ENCODE assay signal across 21 cellular contexts in the genomic region with DNA sequence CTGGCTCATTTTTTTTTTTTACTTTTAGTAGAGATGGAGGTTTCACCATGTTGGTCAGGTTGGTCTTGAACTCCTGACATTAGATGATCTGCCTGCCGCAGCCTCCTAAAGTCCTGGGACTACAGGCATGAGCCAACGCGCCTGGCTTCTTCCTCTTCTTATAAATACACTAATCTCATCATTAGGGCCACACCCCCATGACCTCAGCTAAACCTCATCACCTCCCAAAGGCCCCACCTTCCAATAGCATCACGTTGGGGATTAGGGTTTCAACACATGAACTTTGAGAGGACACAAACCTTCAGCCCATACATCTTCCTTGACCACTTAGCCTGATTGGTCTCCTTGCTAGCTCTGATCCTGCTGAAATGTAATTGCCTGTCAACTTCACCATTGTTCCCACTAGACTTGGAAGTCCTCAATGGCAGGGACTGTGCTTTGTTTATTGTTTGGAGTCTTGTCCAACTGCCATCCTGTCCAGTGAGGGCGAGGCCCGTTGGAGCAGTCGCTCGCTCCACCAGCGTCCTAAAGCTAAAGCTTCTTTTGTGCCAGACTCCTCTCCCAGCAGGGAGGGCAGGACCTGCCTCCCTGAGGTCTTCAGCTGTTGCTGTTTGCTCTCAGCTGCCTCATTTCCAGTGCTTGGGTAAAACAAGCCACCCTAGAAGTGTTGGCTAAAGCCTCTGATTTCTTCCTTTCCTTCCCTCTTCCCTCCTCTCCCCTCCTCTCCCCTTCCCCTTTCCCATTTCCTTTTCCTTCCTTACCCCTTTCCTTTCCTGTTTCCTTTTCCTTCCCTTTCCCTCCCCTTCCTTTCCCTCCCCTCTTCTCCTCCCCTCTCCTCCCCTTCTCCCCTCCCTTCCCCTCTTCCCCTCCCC.
A peak's percentile ranks its signal among the peaks of the same experiment; 100 is the strongest.
DNase-seq lines count a peak whose midpoint lies in the region; ATAC-seq and TF ChIP-seq lines count a peak whose summit lies in the region.
"Had no signal": no experiment of that assay in that cellular context is flagged by ENCODE, and none has a peak within 500 bp of the region (broad histone marks: within the 10 kb centered on the region; RNA-seq: fewer than 3 reads in every experiment).

No MANE protein-coding gene starts in this region.

- H3K4me1 Mint-ChIP-seq in glutamatergic neuron (ENCODE audit: low read depth, unreplicated experiment) (no peaks in the 10 kb centered on the region), neural crest cell (peaks cover 6% of the 10 kb centered on the region)
- H3K4me1 Mint-ChIP-seq: activated CD4-positive, alpha-beta memory T cell treated with anti-CD3 and anti-CD28 coated beads, Interleukin-2, amount 10 ng/mL, durations not matched to agents 7 days and 5 days; activated naive CD4-positive, alpha-beta T cell treated with anti-CD3 and anti-CD28 coated beads, Interleukin-2, amount 50 U/mL, for 24 hours; activated T-helper 17 cell treated with anti-CD3 and anti-CD28 coated beads, Interleukin-2, amount 50 U/mL, for 72 hours; GM23338 had no signal

- DNase-seq in Ammon's horn (ENCODE audit: low spot score): peak; percentile 94
- DNase-seq in amygdala (lab: John Stamatoyannopoulos, UW): peak in 53 of 56 donors; percentile 3 to 90 (median 68)
- DNase-seq in glutamatergic neuron: no peak
- DNase-seq in neural crest cell (ENCODE audit: low read depth, low spot score): peak; percentile 16
- DNase-seq in H4 (ENCODE audit: low spot score): no peak
- DNase-seq: activated CD4-positive, alpha-beta memory T cell treated with anti-CD3 and anti-CD28 coated beads, Interleukin-2, amount 10 ng/mL, durations not matched to agents 7 days and 5 days; aorta; CD4-positive, alpha-beta T cell; lower lobe of right lung; NCI-H1694 treated with DMSO at 0.1 percent for 48 hours; NCI-H2171 treated with DMSO at 0.1 percent for 48 hours; NCI-H524; stimulated activated naive CD4-positive, alpha-beta T cell treated with Interleukin-2 at 50 U/mL for 16 hours had no signal

- no peak for TF ChIP-seq CTCF in glutamatergic neuron (IDR thresholded peaks at IDR 0.05; ENCODE audit: partially characterized antibody, unreplicated experiment)
- no peak for TF ChIP-seq CTCF in neural crest cell (conservative IDR thresholded peaks at IDR 0.05)

- peaks cover 4% of the 10 kb centered on the region for H3K9me3 Mint-ChIP-seq in glutamatergic neuron (ENCODE audit: unreplicated experiment)
- peaks cover 4% of the 10 kb centered on the region for H3K9me3 Mint-ChIP-seq in neural crest cell
- H3K9me3 Mint-ChIP-seq: activated CD4-positive, alpha-beta memory T cell treated with anti-CD3 and anti-CD28 coated beads, Interleukin-2, amount 10 ng/mL, durations not matched to agents 7 days and 5 days; activated naive CD4-positive, alpha-beta T cell treated with anti-CD3 and anti-CD28 coated beads, Interleukin-2, amount 50 U/mL, for 24 hours; activated T-helper 17 cell treated with anti-CD3 and anti-CD28 coated beads, Interleukin-2, amount 50 U/mL, for 72 hours; GM23338 had no signal

- H3K27ac Mint-ChIP-seq in glutamatergic neuron (ENCODE audit: unreplicated experiment): peak overlapping the region; percentile 9
- peak overlapping the region; percentile 68 for H3K27ac Mint-ChIP-seq in neural crest cell (ENCODE audit: unreplicated experiment)
- H3K27ac Mint-ChIP-seq: activated CD4-positive, alpha-beta memory T cell treated with anti-CD3 and anti-CD28 coated beads, Interleukin-2, amount 10 ng/mL, durations not matched to agents 7 days and 5 days; activated naive CD4-positive, alpha-beta T cell treated with anti-CD3 and anti-CD28 coated beads, Interleukin-2, amount 50 U/mL, for 24 hours; activated T-helper 17 cell treated with anti-CD3 and anti-CD28 coated beads, Interleukin-2, amount 50 U/mL, for 72 hours; CD4-positive, alpha-beta T cell; GM23338; progenitor cell of endocrine pancreas had no signal

- H3K4me3 Mint-ChIP-seq in glutamatergic neuron (ENCODE audit: unreplicated experiment): no peak overlapping the region
- H3K4me3 Mint-ChIP-seq in neural crest cell: no peak overlapping the region
- H3K4me3 Mint-ChIP-seq: activated CD4-positive, alpha-beta memory T cell treated with anti-CD3 and anti-CD28 coated beads, Interleukin-2, amount 10 ng/mL, durations not matched to agents 7 days and 5 days; activated naive CD4-positive, alpha-beta T cell treated with anti-CD3 and anti-CD28 coated beads, Interleukin-2, amount 50 U/mL, for 24 hours; activated T-helper 17 cell treated with anti-CD3 and anti-CD28 coated beads, Interleukin-2, amount 50 U/mL, for 72 hours; CD4-positive, alpha-beta T cell; GM23338 had no signal

- peaks cover 5% of the 10 kb centered on the region for H3K36me3 Mint-ChIP-seq in glutamatergic neuron (ENCODE audit: unreplicated experiment)
- H3K36me3 Mint-ChIP-seq in neural crest cell (ENCODE audit: low read depth): peaks cover 4% of the 10 kb centered on the region
- H3K36me3 Mint-ChIP-seq: activated naive CD4-positive, alpha-beta T cell treated with anti-CD3 and anti-CD28 coated beads, Interleukin-2, amount 50 U/mL, for 24 hours had no signal

- ATAC-seq in HG03045 (IDR thresholded peaks at IDR 0.05; ENCODE audit: unreplicated experiment): no peak
- ATAC-seq in GM19397 (IDR thresholded peaks at IDR 0.05; ENCODE audit: unreplicated experiment): no peak
- ATAC-seq in GM18868 (IDR thresholded peaks at IDR 0.05; ENCODE audit: unreplicated experiment): no peak
- ATAC-seq: activated CD4-positive, CD25-positive, alpha-beta regulatory T cell treated with anti-CD3 and anti-CD28 coated beads, Interleukin-2, amount 50 U/mL, for 24 hours; activated T-helper 17 cell treated with anti-CD3 and anti-CD28 coated beads, Interleukin-2, amount 50 U/mL, for 72 hours; GM23338; lower lobe of right lung had no signal

- peaks cover 7% of the 10 kb centered on the region for H3K27me3 Mint-ChIP-seq in glutamatergic neuron (ENCODE audit: unreplicated experiment)
- peaks cover 5% of the 10 kb centered on the region for H3K27me3 Mint-ChIP-seq in neural crest cell (ENCODE audit: low read depth)
- H3K27me3 Mint-ChIP-seq: activated CD4-positive, alpha-beta memory T cell treated with anti-CD3 and anti-CD28 coated beads, Interleukin-2, amount 10 ng/mL, durations not matched to agents 7 days and 5 days; progenitor cell of endocrine pancreas had no signal

Comparison
In these comparisons a context has a peak if more than half of its experiments do, and no peak if none do; other contexts are left out.
1. DNase-seq: peak in Ammon's horn (single experiment), amygdala (53 of 56) and neural crest cell (single experiment); none in glutamatergic neuron (single experiment) and H4 (single experiment).